In the genomic region with DNA sequence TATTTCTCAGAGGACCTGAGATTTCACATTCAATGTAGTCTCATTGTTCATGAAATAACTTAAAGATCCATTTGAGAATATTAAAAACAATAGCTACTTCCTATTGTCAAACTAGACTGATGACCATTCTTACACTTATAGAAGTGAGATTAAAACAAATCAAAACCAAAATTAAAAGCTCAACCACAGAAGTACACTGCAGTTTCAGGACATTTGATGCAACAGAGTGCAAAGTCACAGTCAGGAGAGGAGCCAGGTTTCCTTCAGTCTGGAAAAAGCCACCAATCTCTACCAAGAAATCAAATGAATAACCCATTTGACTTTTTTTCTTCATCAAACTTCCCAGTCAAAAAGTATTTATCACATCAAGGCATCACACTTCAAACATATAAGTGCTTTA, we compare ENCODE assay signal across 10 cellular contexts. TPM values are rescaled to one million over a fixed set of nuclear protein-coding genes. Genes with fewer than 3 reads are reported as not detected.
DNase-seq lines count a peak whose midpoint lies in the region; ATAC-seq and TF ChIP-seq lines count a peak whose summit lies in the region.
"Had no signal": no experiment of that assay in that cellular context is flagged by ENCODE, and none has a peak within 500 bp of the region (broad histone marks: within the 10 kb centered on the region; RNA-seq: fewer than 3 reads in every experiment).

No MANE protein-coding gene starts in this region.

- peak overlapping the region; percentile 85 for H3K27ac Mint-ChIP-seq in MCF 10A (ENCODE audit: low read depth, unreplicated experiment)
- H3K27ac Mint-ChIP-seq: CD4-positive, alpha-beta T cell had no signal

- CTCF ChIA-PET in MCF 10A (lab: Yijun Ruan, JAX): interaction anchor here (0.6 to 1.2 kb wide), 5 partner anchors 39 to 109 kb away, joined by 3 to 6 read pairs (median 3); a partner anchor contains a TSS

- no peak for TF ChIP-seq POLR2A in breast epithelium (IDR thresholded peaks at IDR 0.05)

- H3K4me3 Mint-ChIP-seq in MCF 10A (ENCODE audit: unreplicated experiment): no peak overlapping the region
- H3K4me3 Mint-ChIP-seq: CD4-positive, alpha-beta T cell had no signal

- TF ChIP-seq CTCF in MCF 10A (IDR thresholded peaks at IDR 0.05; ENCODE audit: unreplicated experiment): no peak
- TF ChIP-seq CTCF in breast epithelium (IDR thresholded peaks at IDR 0.05): no peak
- TF ChIP-seq CTCF in choroid plexus epithelial cell (conservative IDR thresholded peaks at IDR 0.05; ENCODE audit: low read depth, low read length): no peak
- no peak for TF ChIP-seq CTCF in upper lobe of right lung (IDR thresholded peaks at IDR 0.05)

- H3K9me3 Mint-ChIP-seq in MCF 10A (ENCODE audit: unreplicated experiment): no peaks in the 10 kb centered on the region
- H3K9me3 Mint-ChIP-seq: CD4-positive, alpha-beta T cell had no signal

- H3K27me3 Mint-ChIP-seq in MCF 10A (ENCODE audit: insufficient read depth, unreplicated experiment): no peaks in the 10 kb centered on the region
- H3K27me3 Mint-ChIP-seq: CD4-positive, alpha-beta T cell had no signal

- H3K36me3 ChIP-seq in breast epithelium: no peaks in the 10 kb centered on the region
- no peaks in the 10 kb centered on the region for H3K36me3 ChIP-seq in upper lobe of right lung

- H3K4me3 ChIP-seq in breast epithelium (no peak overlapping the region), choroid plexus epithelial cell (ENCODE audit: low read depth, low read length) (no peak overlapping the region), upper lobe of right lung (no peak overlapping the region)

- no peaks in the 10 kb centered on the region for H3K27me3 ChIP-seq in breast epithelium
- no peaks in the 10 kb centered on the region for H3K27me3 ChIP-seq in upper lobe of right lung

- DNase-seq in MCF 10A (ENCODE audit: unreplicated experiment) (no peak), breast epithelium (ENCODE audit: low spot score in 2 of 2) (no peak), choroid plexus epithelial cell (ENCODE audit: low read depth) (peak; percentile 50), upper lobe of right lung (no peak), NCI-H526 treated with DMSO at 0.1 percent for 48 hours (lab: John Stamatoyannopoulos, UW) (no peak), DMS 273 treated with DMSO at 0.1 percent for 48 hours (lab: John Stamatoyannopoulos, UW) (no peak)
- DNase-seq: CD4-positive, alpha-beta T cell; NCI-H1694 had no signal

- intact Hi-C loops in MCF 10A (cut with micrococcal nuclease): no loop called here
- intact Hi-C loops in breast epithelium (cut with DNase I; ENCODE audit: low total_unique reads): no loop called here
- intact Hi-C loops in upper lobe of right lung (cut with DNase I): no loop called here

- no peaks in the 10 kb centered on the region for H3K4me1 ChIP-seq in breast epithelium
- peaks cover 45% of the 10 kb centered on the region for H3K4me1 ChIP-seq in upper lobe of right lung

- H3K4me1 Mint-ChIP-seq in MCF 10A (ENCODE audit: insufficient read depth, unreplicated experiment): peaks cover 29% of the 10 kb centered on the region

- ATAC-seq in HG03354 (IDR thresholded peaks at IDR 0.05; ENCODE audit: poor library complexity, severe bottlenecking, unreplicated experiment) (peak; percentile 60), upper lobe of right lung (no peak), HG03039 (IDR thresholded peaks at IDR 0.05; ENCODE audit: unreplicated experiment) (no peak)

- H3K27ac ChIP-seq in breast epithelium (no peak overlapping the region), upper lobe of right lung (peak overlapping the region; percentile 27)

- H3K9me3 ChIP-seq in breast epithelium (no peaks in the 10 kb centered on the region), upper lobe of right lung (no peaks in the 10 kb centered on the region)

- H3K36me3 Mint-ChIP-seq in MCF 10A (ENCODE audit: insufficient read depth, unreplicated experiment): no peaks in the 10 kb centered on the region

- BruUV-seq in MCF 10A (replicated peaks; lab: Mats Ljungman, UMichigan): no TSS peak

- POLR2A ChIA-PET in MCF 10A (lab: Yijun Ruan, JAX): interaction anchor here (0.8 to 2.3 kb wide), 3 partner anchors 14 to 225 kb away, joined by 3 to 13 read pairs (median 10); a partner anchor contains a TSS

RNA-seq across cellular contexts. Expression of a gene that starts 5.5 kb away (rescaled TPM):
- total RNA-seq in MCF 10A (2022) (30.4 and 50.1 TPM in 2 replicates), breast epithelium (10 to 100 TPM; 65.9 to 82.8 (median 74.9) TPM), upper lobe of right lung (92.0 TPM)

RNA-seq across cellular contexts. Expression of a gene that starts 5.6 kb away (rescaled TPM):
- total RNA-seq in MCF 10A (2022): 3.5 and 5.0 TPM in 2 replicates
- total RNA-seq in breast epithelium: 1 to 10 TPM; 1.6 to 4.3 (median 2.6) TPM
- total RNA-seq in upper lobe of right lung: 2.3 TPM
- total RNA-seq: CD4-positive, alpha-beta T cell had no signal
